28 cellular contexts compared by ENCODE assay signal in the genomic region with DNA sequence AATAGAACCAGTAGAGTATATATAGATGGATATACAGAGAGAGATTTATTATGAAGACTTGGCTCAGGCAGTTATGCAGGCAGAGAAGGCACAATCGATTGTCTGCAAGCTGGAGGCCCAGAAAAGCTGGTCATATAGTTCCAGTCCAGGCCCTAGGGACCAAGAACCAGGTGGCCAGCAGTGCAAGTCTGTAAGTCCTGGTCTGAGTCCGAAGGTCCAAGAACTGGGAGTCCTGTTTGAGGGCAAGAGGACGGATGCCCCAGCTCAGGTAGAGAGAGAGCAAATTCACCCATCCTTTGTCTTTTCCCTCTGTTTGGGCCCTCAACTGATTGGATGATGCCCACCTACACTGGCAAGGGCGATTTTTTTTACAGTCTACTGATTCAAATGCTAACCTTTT.
"Had no signal": no experiment of that assay in that cellular context is flagged by ENCODE, and none has a peak within 500 bp of the region (broad histone marks: within the 10 kb centered on the region; RNA-seq: fewer than 3 reads in every experiment).

No MANE protein-coding gene starts in this region.

- H3K4me3 ChIP-seq: colonic mucosa, coronary artery, dorsolateral prefrontal cortex, esophagus muscularis mucosa, esophagus squamous epithelium, gastrocnemius medialis, gastroesophageal sphincter, heart left ventricle, heart right ventricle had no signal

- ATAC-seq: effector memory CD8-positive, alpha-beta T cell; esophagus mucosa; foreskin keratinocyte; gastrocnemius medialis; gastroesophageal sphincter; heart left ventricle; heart right ventricle had no signal

- H3K4me1 ChIP-seq: colonic mucosa, esophagus muscularis mucosa, esophagus squamous epithelium, gastrocnemius medialis, gastroesophageal sphincter, heart left ventricle, heart right ventricle had no signal

- H3K27me3 ChIP-seq: colonic mucosa, dorsolateral prefrontal cortex, esophagus muscularis mucosa, esophagus squamous epithelium, foreskin keratinocyte, gastrocnemius medialis, gastroesophageal sphincter, heart left ventricle, heart right ventricle had no signal

- H3K9me3 ChIP-seq: colonic mucosa had no signal

- H3K36me3 ChIP-seq: colonic mucosa, esophagus muscularis mucosa, esophagus squamous epithelium, gastrocnemius medialis, gastroesophageal sphincter, heart left ventricle, heart right ventricle had no signal

- FAIRE-seq: colon, endometrium, endothelial cell of umbilical vein, frontal cortex had no signal

- H3K27ac ChIP-seq: colonic mucosa, coronary artery, dorsolateral prefrontal cortex, epithelial cell of prostate, esophagus muscularis mucosa, esophagus squamous epithelium, foreskin keratinocyte, gastrocnemius medialis, gastroesophageal sphincter, heart left ventricle, heart right ventricle had no signal

- DNase-seq: colonic mucosa; cortex of kidney; dermis blood vessel endothelial cell; dorsolateral prefrontal cortex; effector CD4-positive, alpha-beta T cell; effector CD8-positive, alpha-beta T cell; effector memory CD4-positive, alpha-beta T cell; effector memory CD8-positive, alpha-beta T cell; endodermal cell; erythroblast; esophagus squamous epithelium; foreskin fibroblast; foreskin keratinocyte; foreskin melanocyte; gastrocnemius medialis; glutamatergic neuron; head of caudate nucleus; heart left ventricle; heart right ventricle had no signal
